36 cellular contexts compared by ENCODE assay signal in genomic region chr1:205062895-205063294, GRCh38. TPM values are rescaled to one million over a fixed set of nuclear protein-coding genes. Genes with fewer than 3 reads are reported as not detected.
"Had no signal": no experiment of that assay in that cellular context is flagged by ENCODE, and none has a peak within 500 bp of the region (broad histone marks: within the 10 kb centered on the region; RNA-seq: fewer than 3 reads in every experiment).

No MANE protein-coding gene starts in this region.

- H3K4me1 ChIP-seq: SJCRH30 had no signal

- ATAC-seq: Panc1, Right ventricle myocardium inferior, T-cell had no signal

- H3K9me3 ChIP-seq: MG63, SJCRH30 had no signal

- H2AFZ ChIP-seq: PC-9 had no signal

- H3K27me3 ChIP-seq: MG63 had no signal

- FAIRE-seq: RCC 7860 had no signal

- H3K27ac ChIP-seq: PC-9, RWPE1, SJCRH30, SK-N-MC had no signal

- H3K4me3 ChIP-seq: MG63, PC-9, SJCRH30, SK-N-MC had no signal

- H3K4me2 ChIP-seq: PC-9 had no signal

- H3K36me3 ChIP-seq: MG63, SJCRH30 had no signal

- DNase-seq: Kasumi-1, MG63, NCI-H1048, NCI-H1092 treated with DMSO at 0.1 percent for 48 hours, NCI-H1105 treated with DMSO at 0.1 percent for 48 hours, NCI-H1417, NCI-H1436, NCI-H146, NCI-H1694, NCI-H187, NCI-H1930, NCI-H2029 treated with DMSO at 0.1 percent for 48 hours, NCI-H2081 treated with DMSO at 0.1 percent for 48 hours, NCI-H2107, NCI-H2171, NCI-H226, NCI-H446 treated with DMSO at 0.1 percent for 48 hours, NCI-H510A, NCI-H524, NCI-H526, NCI-H69, NCI-H748 treated with DMSO at 0.1 percent for 48 hours, PC-9, SHP77, SIG-M5, SJCRH30, T-cell had no signal

RNA-seq across cellular contexts. Expression of gene CNTN2, which starts 19.9 kb away (rescaled TPM):
- total RNA-seq: M059J, OCI-LY7, PC-9, RPMI7951, SK-MEL-5, T-cell had no signal
